ENCODE assay signal across 1 cellular context in the genomic region with DNA sequence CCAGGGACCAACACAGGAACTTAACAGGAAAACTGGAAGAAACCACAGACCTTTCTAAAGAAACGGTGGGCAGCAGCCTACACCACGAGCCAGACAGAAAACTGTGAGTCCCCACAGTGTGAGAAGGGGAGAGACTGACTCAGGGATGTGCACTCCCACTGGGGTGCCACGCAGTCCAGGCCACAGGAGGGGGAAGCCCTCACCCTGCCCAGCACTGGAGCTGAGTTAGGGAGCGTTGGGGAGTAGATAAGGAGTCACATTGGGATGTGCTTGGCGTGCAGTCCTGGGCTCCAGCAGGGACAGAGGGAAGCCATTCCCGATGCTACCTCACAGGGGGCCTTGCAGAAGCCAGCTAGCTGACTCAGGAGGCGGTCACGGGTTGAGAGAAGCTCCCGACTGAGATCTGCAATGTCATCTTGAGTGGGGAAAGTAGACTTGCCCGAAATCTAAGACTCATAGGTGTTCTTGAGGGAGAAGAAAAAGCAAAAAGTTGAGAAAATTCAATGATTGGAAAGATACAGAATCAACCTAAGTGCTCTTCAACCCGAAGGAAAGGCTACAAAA.
TF ChIP-seq lines count a peak whose summit lies in the region.

No MANE protein-coding gene starts in this region.

TF ChIP-seq in GM12878, 131 proteins besides CTCF, POLR2A, EP300 and RAD21:
- TF ChIP-seq NRF1 (conservative IDR thresholded peaks at IDR 0.05; ENCODE audit: low read depth, low read length) = no peak
- TF ChIP-seq, protein P1, sequence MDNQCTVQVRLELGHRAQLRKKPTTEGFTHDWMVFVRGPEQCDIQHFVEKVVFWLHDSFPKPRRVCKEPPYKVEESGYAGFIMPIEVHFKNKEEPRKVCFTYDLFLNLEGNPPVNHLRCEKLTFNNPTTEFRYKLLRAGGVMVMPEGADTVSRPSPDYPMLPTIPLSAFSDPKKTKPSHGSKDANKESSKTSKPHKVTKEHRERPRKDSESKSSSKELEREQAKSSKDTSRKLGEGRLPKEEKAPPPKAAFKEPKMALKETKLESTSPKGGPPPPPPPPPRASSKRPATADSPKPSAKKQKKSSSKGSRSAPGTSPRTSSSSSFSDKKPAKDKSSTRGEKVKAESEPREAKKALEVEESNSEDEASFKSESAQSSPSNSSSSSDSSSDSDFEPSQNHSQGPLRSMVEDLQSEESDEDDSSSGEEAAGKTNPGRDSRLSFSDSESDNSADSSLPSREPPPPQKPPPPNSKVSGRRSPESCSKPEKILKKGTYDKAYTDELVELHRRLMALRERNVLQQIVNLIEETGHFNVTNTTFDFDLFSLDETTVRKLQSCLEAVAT (IDR thresholded peaks at IDR 0.05) = no peak
- no peak for TF ChIP-seq CBFB (IDR thresholded peaks at IDR 0.05; ENCODE audit: low read depth)
- no peak for TF ChIP-seq ZNF24 (IDR thresholded peaks at IDR 0.05)
- TF ChIP-seq ETV6 (conservative IDR thresholded peaks at IDR 0.05 in 1 of 2, IDR thresholded peaks at IDR 0.05 in 1 of 2; ENCODE audit: borderline replicate concordance in 1 of 2, low read depth in 1 of 2) = no peak
- no peak for TF ChIP-seq HCFC1 (IDR thresholded peaks at IDR 0.05; ENCODE audit: low read length)
- no peak for TF ChIP-seq JUNB (IDR thresholded peaks at IDR 0.05)
